Comparison of ENCODE assay signal across 2 cellular contexts in the genomic region with DNA sequence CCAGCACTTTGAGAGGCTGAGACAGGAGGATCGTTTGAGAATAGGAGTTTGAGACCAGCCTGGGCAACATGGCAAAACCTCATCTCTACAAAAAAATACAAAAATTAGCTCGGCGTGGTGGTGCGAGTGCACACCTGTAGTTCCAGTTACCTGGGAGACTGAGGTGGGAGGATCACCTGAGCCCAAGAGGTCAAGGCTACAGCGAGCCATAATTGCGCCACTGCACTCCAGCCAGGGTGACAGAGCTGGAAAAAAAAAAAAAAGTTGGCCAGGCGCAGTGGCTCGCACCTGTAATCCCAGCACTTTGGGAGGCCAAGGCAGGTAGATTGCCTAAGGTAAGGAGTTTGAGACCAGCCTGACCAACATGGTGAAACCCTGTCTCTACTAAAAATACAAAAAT.
TF ChIP-seq lines count a peak whose summit lies in the region.

No MANE protein-coding gene starts in this region.

TF ChIP-seq in HEK293, 187 proteins besides CTCF, POLR2A, EP300 and RAD21:
- TF ChIP-seq ZEB2 (tag by site-specific recombination; IDR thresholded peaks at IDR 0.05), result 0 out of 2 replicates have a peak, but pooled peaks have one; percentile 25

TF ChIP-seq in HepG2, 621 proteins besides CTCF, POLR2A, EP300 and RAD21:
- TF ChIP-seq RXRA (CRISPR knock-in tag; IDR thresholded peaks at IDR 0.05), result peak; percentile 32; the same call in 1 of the 2 replicates
- peak; percentile 25; the same call in 1 of the 2 replicates for TF ChIP-seq THRA (CRISPR knock-in tag; IDR thresholded peaks at IDR 0.05; ENCODE audit: borderline replicate concordance)
- TF ChIP-seq, protein P1, sequence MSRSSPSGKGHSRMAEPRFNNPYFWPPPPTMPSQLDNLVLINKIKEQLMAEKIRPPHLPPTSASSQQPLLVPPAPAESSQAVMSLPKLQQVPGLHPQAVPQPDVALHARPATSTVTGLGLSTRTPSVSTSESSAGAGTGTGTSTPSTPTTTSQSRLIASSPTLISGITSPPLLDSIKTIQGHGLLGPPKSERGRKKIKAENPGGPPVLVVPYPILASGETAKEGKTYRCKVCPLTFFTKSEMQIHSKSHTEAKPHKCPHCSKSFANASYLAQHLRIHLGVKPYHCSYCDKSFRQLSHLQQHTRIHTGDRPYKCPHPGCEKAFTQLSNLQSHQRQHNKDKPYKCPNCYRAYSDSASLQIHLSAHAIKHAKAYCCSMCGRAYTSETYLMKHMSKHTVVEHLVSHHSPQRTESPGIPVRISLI (CRISPR knock-in tag; IDR thresholded peaks at IDR 0.05; ENCODE audit: borderline replicate concordance), result peak; percentile 80
- TF ChIP-seq NR2F6 (IDR thresholded peaks at IDR 0.05), result peak; percentile 58; the same call in 1 of the 2 replicates
- peak; percentile 72; the same call in 1 of the 2 replicates for TF ChIP-seq NR2F6 (CRISPR knock-in tag; IDR thresholded peaks at IDR 0.05)
- TF ChIP-seq ZEB1 (IDR thresholded peaks at IDR 0.05; ENCODE audit: insufficient replicate concordance, low read depth), result peak; percentile 81
